ENCODE assay signal across 8 cellular contexts in the genomic region with DNA sequence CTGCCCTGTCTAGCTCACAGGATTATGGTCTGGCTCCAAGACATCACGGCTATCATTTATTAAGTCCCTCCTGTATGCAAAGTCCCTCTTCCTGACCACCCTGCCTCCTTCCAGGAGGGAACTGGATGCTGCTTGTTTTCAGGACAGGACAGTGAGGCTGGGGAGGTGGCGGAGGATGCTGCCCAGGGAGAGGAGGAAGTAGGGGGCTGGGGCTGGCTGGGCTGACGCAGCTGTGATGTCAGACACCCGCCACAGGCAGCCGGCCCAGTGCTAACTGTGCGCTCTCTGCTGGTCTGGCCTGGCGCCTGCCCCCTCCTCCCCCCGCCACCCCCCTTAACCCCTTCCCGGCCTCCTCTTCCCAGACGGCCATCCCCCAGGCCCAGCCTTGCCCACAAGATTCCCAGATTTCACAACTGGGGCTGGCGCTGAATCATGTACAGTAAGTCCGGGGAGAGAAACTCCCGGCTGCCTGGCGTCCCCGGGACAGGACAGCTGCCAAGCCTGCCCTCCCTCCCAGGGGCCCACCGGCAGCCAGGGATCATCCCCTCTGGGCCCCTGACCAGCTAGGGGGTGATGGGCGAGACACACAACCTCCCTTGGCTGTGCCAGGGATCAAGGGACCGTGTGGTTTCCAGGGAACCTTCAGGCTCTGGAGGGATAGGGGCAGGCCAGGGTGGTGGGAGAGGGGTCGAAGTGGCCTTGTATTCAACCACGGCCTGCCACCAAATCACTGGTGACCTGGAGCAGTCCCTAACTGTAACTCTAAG.
DNase-seq lines count a peak whose midpoint lies in the region; ATAC-seq and TF ChIP-seq lines count a peak whose summit lies in the region.

No MANE protein-coding gene starts in this region.

- DNase-seq in H4 (ENCODE audit: low spot score), result peak; percentile 96
- peak; percentile 85 for DNase-seq in SK-N-DZ (ENCODE audit: low spot score)
- peak; percentile 99 for DNase-seq in fibroblast of peridontal ligament (ENCODE audit: extremely low read depth)
- no peak for DNase-seq in natural killer cell
- DNase-seq in NCI-H2196 (lab: John Stamatoyannopoulos, UW; ENCODE audit: unreplicated experiment), result no peak
- DNase-seq in SIG-M5 (lab: John Stamatoyannopoulos, UW), result no peak
- no peak for DNase-seq in GM19238 (ENCODE audit: insufficient read length, low spot score)

- H3K9me3 Mint-ChIP-seq in natural killer cell, result no peaks in the 10 kb centered on the region

- no peak for TF ChIP-seq CTCF in natural killer cell (IDR thresholded peaks at IDR 0.05)

- no peak overlapping the region for H3K4me3 Mint-ChIP-seq in natural killer cell

- peaks cover 19 to 30% of the 10 kb centered on the region in 2 donors for H3K4me1 Mint-ChIP-seq in natural killer cell

- H3K27ac Mint-ChIP-seq in natural killer cell, result no peak overlapping the region

- ATAC-seq in natural killer cell (peak; percentile 54 to 86 (median 72)), HG02588 (IDR thresholded peaks at IDR 0.05; ENCODE audit: unreplicated experiment) (no peak)

- H3K27me3 Mint-ChIP-seq in natural killer cell (ENCODE audit: low read depth in 2 of 2), result peaks cover 28 to 32% of the 10 kb centered on the region in 2 donors

- intact Hi-C loops in natural killer cell (cut with micrococcal nuclease), result no loop called here

- H3K36me3 Mint-ChIP-seq in natural killer cell, result no peaks in the 10 kb centered on the region

Comparison
In these comparisons a context has a peak if more than half of its experiments do, and no peak if none do; other contexts are left out.
1. DNase-seq: peak in H4 (single experiment), SK-N-DZ (single experiment) and fibroblast of peridontal ligament (single experiment); none in natural killer cell (single experiment), NCI-H2196 (single experiment), SIG-M5 (single experiment) and GM19238 (single experiment).